ENCODE assay signal across 1 cellular context in genomic region chr3:149378420-149379388, GRCh38.
TF ChIP-seq lines count a peak whose summit lies in the region.

No MANE protein-coding gene starts in this region.

TF ChIP-seq in H1, 55 proteins besides CTCF, POLR2A, EP300 and RAD21:
- TF ChIP-seq JUND (IDR thresholded peaks at IDR 0.05; ENCODE audit: low read length) = no peak
- TF ChIP-seq KDM1A (IDR thresholded peaks at IDR 0.05; ENCODE audit: borderline replicate concordance, low read length) = no peak
- TF ChIP-seq RXRA (IDR thresholded peaks at IDR 0.05; ENCODE audit: insufficient read depth, low read depth, low read length) = no peak
- no peak for TF ChIP-seq ATF3 (IDR thresholded peaks at IDR 0.05; ENCODE audit: insufficient read depth, low read depth, low read length)
- no peak for TF ChIP-seq SIN3A (conservative IDR thresholded peaks at IDR 0.05 in 1 of 2, IDR thresholded peaks at IDR 0.05 in 1 of 2; ENCODE audit: low read depth in 1 of 2, low read length in 2 of 2)
- no peak for TF ChIP-seq FOSL1 (IDR thresholded peaks at IDR 0.05; ENCODE audit: insufficient read depth, low read depth, low read length)
- TF ChIP-seq ATF2 (IDR thresholded peaks at IDR 0.05; ENCODE audit: low read length) = no peak
TF ChIP-seq in H1: peak in this region for 0.
